ENCODE assay signal across 28 cellular contexts in genomic region chr4:159374749-159375535, GRCh38.
DNase-seq lines count a peak whose midpoint lies in the region; TF ChIP-seq lines count a peak whose summit lies in the region.
"Had no signal": no experiment of that assay in that cellular context is flagged by ENCODE, and none has a peak within 500 bp of the region (broad histone marks: within the 10 kb centered on the region; RNA-seq: fewer than 3 reads in every experiment).

No MANE protein-coding gene starts in this region.

- H3K4me3 ChIP-seq in AG09309 (ENCODE audit: control insufficient read depth, low read depth, low read length) (no peak overlapping the region), SK-N-MC (no peak overlapping the region; the same call in 1 of the 2 replicates), brain microvascular endothelial cell (ENCODE audit: low read depth, low read length) (no peak overlapping the region)
- H3K4me3 ChIP-seq: ascending aorta, dorsolateral prefrontal cortex, MG63, sigmoid colon, tibial artery had no signal

- no peaks in the 10 kb centered on the region for H3K9me3 ChIP-seq in SK-N-MC (ENCODE audit: low read depth, low read length)
- H3K9me3 ChIP-seq: ascending aorta, MG63, sigmoid colon, tibial artery had no signal

- H3K9me3 Mint-ChIP-seq in nephron progenitor cell (peaks cover 22% of the 10 kb centered on the region), CD14-positive monocyte (peaks cover 4 to 14% (median 11%) of the 10 kb centered on the region in 7 donors)
- H3K9me3 Mint-ChIP-seq: activated naive CD4-positive, alpha-beta T cell treated with anti-CD3 and anti-CD28 coated beads for 36 hours; activated T-cell treated with anti-CD3 and anti-CD28 coated beads, Interleukin-2, amount 50 U/mL, for 4 hours; IgD-negative memory B cell; natural killer cell treated with Interleukin-12 subunit alpha and Interleukin-12 subunit beta and Interleukin-15 and Interleukin-18, amount 100 ng/mL, for 72 hours had no signal

- peak overlapping the region; percentile 9 for H3K9ac ChIP-seq in SK-N-MC (ENCODE audit: insufficient read length)
- H3K9ac ChIP-seq: parathyroid adenoma had no signal

- in situ Hi-C loops in brain microvascular endothelial cell (cut with HindIII; ENCODE audit: low pct_ligation_motif_present, low sequenced_read_pairs), result no loop called here

- H3K27ac ChIP-seq in SK-N-MC (peak overlapping the region; percentile 15; the same call in 1 of the 2 replicates), brain microvascular endothelial cell (no peak overlapping the region)
- H3K27ac ChIP-seq: ascending aorta, epithelial cell of prostate, HL-60, parathyroid adenoma, sigmoid colon, tibial artery had no signal

- H3K27me3 Mint-ChIP-seq in nephron progenitor cell (ENCODE audit: low read depth, poor library complexity) (no peaks in the 10 kb centered on the region), CD14-positive monocyte (ENCODE audit: low read depth in 3 of 3) (peaks cover 0 to 2% (median 0%) of the 10 kb centered on the region in 3 donors)

- H3K27ac Mint-ChIP-seq in nephron progenitor cell (peak overlapping the region; percentile 45), CD14-positive monocyte (no peak overlapping the region)
- H3K27ac Mint-ChIP-seq: activated naive CD4-positive, alpha-beta T cell treated with anti-CD3 and anti-CD28 coated beads for 36 hours; IgD-negative memory B cell; natural killer cell treated with Interleukin-12 subunit alpha and Interleukin-12 subunit beta and Interleukin-15 and Interleukin-18, amount 100 ng/mL, for 72 hours had no signal

- H3K36me3 Mint-ChIP-seq in nephron progenitor cell (ENCODE audit: low read depth) (peaks cover 3% of the 10 kb centered on the region), CD14-positive monocyte (no peaks in the 10 kb centered on the region)
- H3K36me3 Mint-ChIP-seq: IgD-negative memory B cell; natural killer cell treated with Interleukin-12 subunit alpha and Interleukin-12 subunit beta and Interleukin-15 and Interleukin-18, amount 100 ng/mL, for 72 hours had no signal

- peak; percentile 73 for DNase-seq in AG09309 (ENCODE audit: low read depth)
- DNase-seq in SK-N-MC (ENCODE audit: low read depth, low spot score), result no peak
- peak; percentile 90 for DNase-seq in dedifferentiated amniotic fluid mesenchymal stem cell (ENCODE audit: extremely low spot score)
- DNase-seq in nephron progenitor cell, result no peak
- DNase-seq in stimulated activated CD4-positive, alpha-beta T cell treated with anti-CD3 and anti-CD28 coated beads, Interleukin-2, amount 100 ng/mL, for 24 hours, result no peak
- no peak for DNase-seq in brain microvascular endothelial cell
- no peak for DNase-seq in CD14-positive monocyte (ENCODE audit: low spot score)
- DNase-seq in activated CD4-positive, alpha-beta T cell treated with anti-CD3 and anti-CD28 coated beads for 48 hours, result no peak
- DNase-seq: activated CD4-positive, alpha-beta T cell treated with anti-CD3 and anti-CD28 coated beads for 1 hour; activated CD8-positive, alpha-beta memory T cell treated with anti-CD3 and anti-CD28 coated beads for 24 hours; activated naive CD4-positive, alpha-beta T cell treated with anti-CD3 and anti-CD28 coated beads for 36 hours; activated T-cell treated with anti-CD3 and anti-CD28 coated beads, Interleukin-2, amount 50 U/mL, for 4 hours; COR-L47; dorsolateral prefrontal cortex; mesendoderm; MG63; NCI-H2171 treated with DMSO at 0.1 percent for 48 hours; NCI-H69; sigmoid colon; stimulated activated CD4-positive, alpha-beta T cell treated with anti-CD3 and anti-CD28 coated beads, Interleukin-1b, Interleukin-23, amount 100 ng/mL, for 48 hours; stimulated activated naive CD4-positive, alpha-beta T cell treated with Interleukin-2 at 50 U/mL for 16 hours; tibial artery had no signal

- intact Hi-C loops in CD14-positive monocyte (cut with micrococcal nuclease), result no loop called here

- H3K36me3 ChIP-seq in SK-N-MC (ENCODE audit: insufficient read depth, low read length) (no peaks in the 10 kb centered on the region), brain microvascular endothelial cell (replicated peaks) (no peaks in the 10 kb centered on the region)
- H3K36me3 ChIP-seq: ascending aorta, MG63, sigmoid colon, tibial artery had no signal

- no peaks in the 10 kb centered on the region for H3K27me3 ChIP-seq in brain microvascular endothelial cell (replicated peaks)
- H3K27me3 ChIP-seq: ascending aorta, dorsolateral prefrontal cortex, MG63, sigmoid colon, tibial artery had no signal

- H3K4me3 Mint-ChIP-seq in nephron progenitor cell, result no peak overlapping the region
- H3K4me3 Mint-ChIP-seq in CD14-positive monocyte, result no peak overlapping the region
- H3K4me3 Mint-ChIP-seq: activated naive CD4-positive, alpha-beta T cell treated with anti-CD3 and anti-CD28 coated beads for 36 hours; activated T-cell treated with anti-CD3 and anti-CD28 coated beads, Interleukin-2, amount 50 U/mL, for 4 hours; IgD-negative memory B cell; natural killer cell treated with Interleukin-12 subunit alpha and Interleukin-12 subunit beta and Interleukin-15 and Interleukin-18, amount 100 ng/mL, for 72 hours had no signal

- no peak for TF ChIP-seq CTCF in AG09309 (IDR thresholded peaks at IDR 0.05; ENCODE audit: control insufficient read depth, insufficient read depth, low read depth, low read length, missing control alignments)
- no peak for TF ChIP-seq CTCF in nephron progenitor cell (IDR thresholded peaks at IDR 0.05)
- TF ChIP-seq CTCF in brain microvascular endothelial cell (IDR thresholded peaks at IDR 0.05; ENCODE audit: low read depth, low read length, missing control alignments), result no peak
- no peak for TF ChIP-seq CTCF in CD14-positive monocyte (IDR thresholded peaks at IDR 0.05)

- H3K4me1 Mint-ChIP-seq in nephron progenitor cell (peaks cover 14% of the 10 kb centered on the region), CD14-positive monocyte (peaks cover 4% of the 10 kb centered on the region)
- H3K4me1 Mint-ChIP-seq: IgD-negative memory B cell had no signal

Comparison
In these comparisons a context has a peak if more than half of its experiments do, and no peak if none do; other contexts are left out.
1. DNase-seq: peak in AG09309 (single experiment) and dedifferentiated amniotic fluid mesenchymal stem cell (single experiment); none in SK-N-MC (single experiment), nephron progenitor cell (single experiment), stimulated activated CD4-positive, alpha-beta T cell treated with anti-CD3 and anti-CD28 coated beads, Interleukin-2, amount 100 ng/mL, for 24 hours (0 of 2), brain microvascular endothelial cell (single experiment), CD14-positive monocyte (single experiment) and activated CD4-positive, alpha-beta T cell treated with anti-CD3 and anti-CD28 coated beads for 48 hours (single experiment).